ENCODE assay signal across 30 cellular contexts in genomic region chr14:101130861-101131260, GRCh38.
A peak's percentile ranks its signal among the peaks of the same experiment; 100 is the strongest.
DNase-seq lines count a peak whose midpoint lies in the region; ATAC-seq and TF ChIP-seq lines count a peak whose summit lies in the region.
"Had no signal": no experiment of that assay in that cellular context is flagged by ENCODE, and none has a peak within 500 bp of the region (broad histone marks: within the 10 kb centered on the region; RNA-seq: fewer than 3 reads in every experiment).

No MANE protein-coding gene starts in this region.

- H3K27ac Mint-ChIP-seq in activated T-helper 2 cell treated with anti-CD3 and anti-CD28 coated beads, Interferon-gamma antibody, Interleukin-2, Interleukin-4, amounts not matched to agents 10 μg/mL and 5 μg/mL and 100 μg/mL, durations not matched to agents 14 hours and 24 hours and 36 hours: no peak overlapping the region
- no peak overlapping the region for H3K27ac Mint-ChIP-seq in CD4-positive, alpha-beta T cell
- H3K27ac Mint-ChIP-seq: activated CD4-positive, alpha-beta memory T cell treated with anti-CD3 and anti-CD28 coated beads for 36 hours; activated naive CD8-positive, alpha-beta T cell treated with anti-CD3 and anti-CD28 coated beads, Interleukin-2, amount 50 U/mL, for 24 hours; CD8-positive, alpha-beta T cell; natural killer cell; stimulated activated naive CD8-positive, alpha-beta T cell treated with anti-CD3 and anti-CD28 coated beads, Interleukin-15, Interleukin-2, amounts not matched to agents 100 ng/mL and 50 ng/mL, for 24 hours; T-cell had no signal

- no peaks in the 10 kb centered on the region for H3K4me1 Mint-ChIP-seq in activated T-cell treated with anti-CD3 and anti-CD28 coated beads, Interleukin-2, amount 50 U/mL, for 4 hours (ENCODE audit: low read depth)
- peaks cover 6% of the 10 kb centered on the region for H3K4me1 Mint-ChIP-seq in activated T-helper 2 cell treated with anti-CD3 and anti-CD28 coated beads, Interferon-gamma antibody, Interleukin-2, Interleukin-4, amounts not matched to agents 10 μg/mL and 5 μg/mL and 100 μg/mL, durations not matched to agents 14 hours and 24 hours and 36 hours (ENCODE audit: low read depth)
- H3K4me1 Mint-ChIP-seq in CD4-positive, alpha-beta T cell (ENCODE audit: low read depth): no peaks in the 10 kb centered on the region
- H3K4me1 Mint-ChIP-seq: T-cell had no signal

- H3K4me1 ChIP-seq in upper lobe of left lung: no peaks in the 10 kb centered on the region
- H3K4me1 ChIP-seq: pancreas, testis, uterus had no signal

- DNase-seq in activated T-cell treated with anti-CD3 and anti-CD28 coated beads, Interleukin-2, amount 50 U/mL, for 4 hours: peak; percentile 2
- no peak for DNase-seq in activated T-cell treated with anti-CD3 and anti-CD28 coated beads, Interleukin-2, amount 50 U/mL, for 1 hour
- DNase-seq in activated T-helper 2 cell treated with anti-CD3 and anti-CD28 coated beads, Interferon-gamma antibody, Interleukin-2, Interleukin-4, amounts not matched to agents 10 μg/mL and 5 μg/mL and 100 μg/mL, durations not matched to agents 14 hours and 24 hours and 36 hours (ENCODE audit: low spot score): peak; percentile 4
- DNase-seq in mesenteric fat pad (ENCODE audit: low spot score) (peak; percentile 74), upper lobe of left lung (peak; percentile 18 to 36), SKM-1 (lab: John Stamatoyannopoulos, UW; ENCODE audit: unreplicated experiment) (no peak)
- DNase-seq in CD4-positive, alpha-beta T cell: no peak
- DNase-seq: activated CD4-positive, alpha-beta memory T cell treated with anti-CD3 and anti-CD28 coated beads for 36 hours; activated CD4-positive, CD25-positive, alpha-beta regulatory T cell treated with anti-CD3 and anti-CD28 coated beads, Interleukin-2, amount 50 U/mL, for 72 hours; activated gamma-delta T cell; activated naive CD8-positive, alpha-beta T cell treated with anti-CD3 and anti-CD28 coated beads, Interleukin-2, amount 50 U/mL, for 24 hours; AML-193; caudate nucleus; DMS 273 treated with DMSO at 0.1 percent for 48 hours; EL; glutamatergic neuron; natural killer cell; NCI-H1105 treated with DMSO at 0.1 percent for 48 hours; NCI-H1930; NCI-H2171 treated with DMSO at 0.1 percent for 48 hours; NCI-H510A; T-cell; testis; uterus had no signal

- TF ChIP-seq CTCF in upper lobe of left lung (IDR thresholded peaks at IDR 0.05): no peak
- TF ChIP-seq CTCF in CD4-positive, alpha-beta T cell (IDR thresholded peaks at IDR 0.05): no peak

- H3K27ac ChIP-seq in upper lobe of left lung: no peak overlapping the region
- no peak overlapping the region for H3K27ac ChIP-seq in CD4-positive, alpha-beta T cell (ENCODE audit: low read depth, low read length)
- H3K27ac ChIP-seq: pancreas, SJCRH30, skin epidermis, testis, uterus had no signal

- no peaks in the 10 kb centered on the region for H3K9me3 ChIP-seq in upper lobe of left lung
- no peaks in the 10 kb centered on the region for H3K9me3 ChIP-seq in CD4-positive, alpha-beta T cell (ENCODE audit: control insufficient read depth, low read length)
- H3K9me3 ChIP-seq: pancreas, SJCRH30, testis, uterus had no signal

- CTCF ChIA-PET in CD4-positive, alpha-beta T cell (lab: Charles Lee): no interaction called here

- intact Hi-C loops in activated T-helper 2 cell treated with anti-CD3 and anti-CD28 coated beads, Interferon-gamma antibody, Interleukin-2, Interleukin-4, amounts not matched to agents 10 μg/mL and 5 μg/mL and 100 μg/mL, durations not matched to agents 14 hours and 24 hours and 36 hours (cut with micrococcal nuclease): no loop called here
- intact Hi-C loops in CD4-positive, alpha-beta T cell (cut with DNase I, micrococcal nuclease): no loop called here

- no peak for ATAC-seq in activated T-cell treated with anti-CD3 and anti-CD28 coated beads, Interleukin-2, amount 50 U/mL, for 4 hours
- ATAC-seq in upper lobe of left lung (ENCODE audit: low FRiP score in 2 of 2): peak in 1 of 2 donors; percentile 38
- ATAC-seq in CD4-positive, alpha-beta T cell (ENCODE audit: poor library complexity): no peak
- ATAC-seq in GM19328 (IDR thresholded peaks at IDR 0.05; ENCODE audit: unreplicated experiment): no peak
- ATAC-seq: activated naive CD8-positive, alpha-beta T cell treated with anti-CD3 and anti-CD28 coated beads, Interleukin-2, amount 50 U/mL, for 24 hours; CD8-positive, alpha-beta T cell; natural killer cell; pancreas had no signal

- POLR2A ChIA-PET in CD4-positive, alpha-beta T cell (lab: Charles Lee): no interaction called here

- H3K4me3 ChIP-seq in upper lobe of left lung: no peak overlapping the region
- H3K4me3 ChIP-seq: pancreas, SJCRH30, skin epidermis, testis, uterus had no signal

- peaks cover 20% of the 10 kb centered on the region for H3K27me3 Mint-ChIP-seq in activated T-cell treated with anti-CD3 and anti-CD28 coated beads, Interleukin-2, amount 50 U/mL, for 4 hours (ENCODE audit: low read depth)
- peaks cover 3% of the 10 kb centered on the region for H3K27me3 Mint-ChIP-seq in activated T-helper 2 cell treated with anti-CD3 and anti-CD28 coated beads, Interferon-gamma antibody, Interleukin-2, Interleukin-4, amounts not matched to agents 10 μg/mL and 5 μg/mL and 100 μg/mL, durations not matched to agents 14 hours and 24 hours and 36 hours (ENCODE audit: low read depth)
- peaks cover 58% of the 10 kb centered on the region for H3K27me3 Mint-ChIP-seq in CD4-positive, alpha-beta T cell

- H3K36me3 ChIP-seq in upper lobe of left lung: no peaks in the 10 kb centered on the region
- H3K36me3 ChIP-seq: pancreas, SJCRH30, uterus had no signal

- 69 to 83% methylated on average over 6 of the region's 6 CpGs for WGBS in upper lobe of left lung, 2 donors

- no peak for TF ChIP-seq POLR2A in upper lobe of left lung (IDR thresholded peaks at IDR 0.05)

- no peaks in the 10 kb centered on the region for H3K27me3 ChIP-seq in upper lobe of left lung
- H3K27me3 ChIP-seq in CD4-positive, alpha-beta T cell (ENCODE audit: control insufficient read depth, insufficient read depth, low read length): no peaks in the 10 kb centered on the region
- H3K27me3 ChIP-seq: pancreas, SJCRH30, testis, uterus had no signal

- no peak for TF ChIP-seq EP300 in upper lobe of left lung (IDR thresholded peaks at IDR 0.05)

- no peak overlapping the region for H3K4me3 Mint-ChIP-seq in activated T-cell treated with anti-CD3 and anti-CD28 coated beads, Interleukin-2, amount 50 U/mL, for 4 hours
- no peak overlapping the region for H3K4me3 Mint-ChIP-seq in activated T-helper 2 cell treated with anti-CD3 and anti-CD28 coated beads, Interferon-gamma antibody, Interleukin-2, Interleukin-4, amounts not matched to agents 10 μg/mL and 5 μg/mL and 100 μg/mL, durations not matched to agents 14 hours and 24 hours and 36 hours (ENCODE audit: low read depth)
- no peak overlapping the region for H3K4me3 Mint-ChIP-seq in CD4-positive, alpha-beta T cell
- H3K4me3 Mint-ChIP-seq: activated CD4-positive, alpha-beta memory T cell treated with anti-CD3 and anti-CD28 coated beads for 36 hours; activated naive CD8-positive, alpha-beta T cell treated with anti-CD3 and anti-CD28 coated beads, Interleukin-2, amount 50 U/mL, for 24 hours; CD8-positive, alpha-beta T cell; natural killer cell; stimulated activated naive CD8-positive, alpha-beta T cell treated with anti-CD3 and anti-CD28 coated beads, Interleukin-15, Interleukin-2, amounts not matched to agents 100 ng/mL and 50 ng/mL, for 24 hours; T-cell had no signal

- peaks cover 5% of the 10 kb centered on the region for H3K9me3 Mint-ChIP-seq in activated T-cell treated with anti-CD3 and anti-CD28 coated beads, Interleukin-2, amount 50 U/mL, for 4 hours
- no peaks in the 10 kb centered on the region for H3K9me3 Mint-ChIP-seq in activated T-helper 2 cell treated with anti-CD3 and anti-CD28 coated beads, Interferon-gamma antibody, Interleukin-2, Interleukin-4, amounts not matched to agents 10 μg/mL and 5 μg/mL and 100 μg/mL, durations not matched to agents 14 hours and 24 hours and 36 hours
- H3K9me3 Mint-ChIP-seq in CD4-positive, alpha-beta T cell: peaks cover 3% of the 10 kb centered on the region
- H3K9me3 Mint-ChIP-seq: activated CD4-positive, alpha-beta memory T cell treated with anti-CD3 and anti-CD28 coated beads for 36 hours; activated naive CD8-positive, alpha-beta T cell treated with anti-CD3 and anti-CD28 coated beads, Interleukin-2, amount 50 U/mL, for 24 hours; natural killer cell; stimulated activated naive CD8-positive, alpha-beta T cell treated with anti-CD3 and anti-CD28 coated beads, Interleukin-15, Interleukin-2, amounts not matched to agents 100 ng/mL and 50 ng/mL, for 24 hours had no signal

- no peaks in the 10 kb centered on the region for H3K36me3 Mint-ChIP-seq in activated T-cell treated with anti-CD3 and anti-CD28 coated beads, Interleukin-2, amount 50 U/mL, for 4 hours (ENCODE audit: insufficient read depth)
- no peaks in the 10 kb centered on the region for H3K36me3 Mint-ChIP-seq in activated T-helper 2 cell treated with anti-CD3 and anti-CD28 coated beads, Interferon-gamma antibody, Interleukin-2, Interleukin-4, amounts not matched to agents 10 μg/mL and 5 μg/mL and 100 μg/mL, durations not matched to agents 14 hours and 24 hours and 36 hours (ENCODE audit: low read depth)
- H3K36me3 Mint-ChIP-seq in CD4-positive, alpha-beta T cell (ENCODE audit: low read depth): no peaks in the 10 kb centered on the region
- H3K36me3 Mint-ChIP-seq: activated CD4-positive, alpha-beta memory T cell treated with anti-CD3 and anti-CD28 coated beads for 36 hours; CD8-positive, alpha-beta T cell; natural killer cell; T-cell had no signal

Comparison
In these comparisons a context has a peak if more than half of its experiments do, and no peak if none do; other contexts are left out.
1. DNase-seq: peak in activated T-cell treated with anti-CD3 and anti-CD28 coated beads, Interleukin-2, amount 50 U/mL, for 4 hours (single experiment), activated T-helper 2 cell treated with anti-CD3 and anti-CD28 coated beads, Interferon-gamma antibody, Interleukin-2, Interleukin-4, amounts not matched to agents 10 μg/mL and 5 μg/mL and 100 μg/mL, durations not matched to agents 14 hours and 24 hours and 36 hours (single experiment), mesenteric fat pad (single experiment) and upper lobe of left lung (2 of 2); none in activated T-cell treated with anti-CD3 and anti-CD28 coated beads, Interleukin-2, amount 50 U/mL, for 1 hour (single experiment), CD4-positive, alpha-beta T cell (0 of 10) and SKM-1 (single experiment).